1 cellular context compared by ENCODE assay signal in genomic region chrX:7159132-7159861, GRCh38.
TF ChIP-seq lines count a peak whose summit lies in the region.

No MANE protein-coding gene starts in this region.

TF ChIP-seq in GM23338, 12 proteins besides CTCF, POLR2A, EP300 and RAD21 (continued from another document):
- TF ChIP-seq ZNF462 (CRISPR knock-in tag; IDR thresholded peaks at IDR 0.05), result no peak
- no peak for TF ChIP-seq ZNF114 (CRISPR knock-in tag; IDR thresholded peaks at IDR 0.05)
- TF ChIP-seq STAT1 (IDR thresholded peaks at IDR 0.05; ENCODE audit: unreplicated experiment), result no peak
- no peak for TF ChIP-seq EZH2phosphoT487 (IDR thresholded peaks at IDR 0.05; ENCODE audit: unreplicated experiment)
- TF ChIP-seq CREB1 (CRISPR knock-in tag; IDR thresholded peaks at IDR 0.05; ENCODE audit: low read depth), result no peak
- no peak for TF ChIP-seq NANOG (IDR thresholded peaks at IDR 0.05; ENCODE audit: borderline replicate concordance)
- TF ChIP-seq EZH2 (IDR thresholded peaks at IDR 0.05; ENCODE audit: low read depth, unreplicated experiment), result no peak
- TF ChIP-seq ZNF331 (CRISPR knock-in tag; IDR thresholded peaks at IDR 0.05; ENCODE audit: low read depth), result no peak
TF ChIP-seq in GM23338: peak in this region for 0.
